Comparison of ENCODE assay signal across 1 cellular context in the genomic region with DNA sequence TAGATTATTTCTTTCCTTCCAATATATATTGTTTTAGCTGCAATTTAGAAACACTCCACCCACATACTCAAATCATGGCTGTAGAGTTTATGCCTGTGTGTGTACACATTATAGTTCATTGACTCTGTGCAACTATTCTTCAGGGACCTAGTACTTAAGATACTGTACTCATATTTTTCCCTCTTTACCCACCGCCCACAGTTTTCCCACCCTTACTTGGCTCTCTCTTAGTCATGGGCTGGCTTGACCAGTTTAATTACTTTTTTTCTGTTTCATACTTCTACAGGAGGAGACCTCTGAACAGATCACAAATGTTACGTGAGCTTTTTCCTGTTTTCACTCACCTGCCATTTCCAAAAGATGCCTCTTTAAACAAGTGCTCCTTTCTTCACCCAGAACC.
TF ChIP-seq lines count a peak whose summit lies in the region.

No MANE protein-coding gene starts in this region.

TF ChIP-seq in WTC11, 78 proteins besides CTCF, POLR2A, EP300 and RAD21 (continued from another document):
- TF ChIP-seq, protein P1, sequence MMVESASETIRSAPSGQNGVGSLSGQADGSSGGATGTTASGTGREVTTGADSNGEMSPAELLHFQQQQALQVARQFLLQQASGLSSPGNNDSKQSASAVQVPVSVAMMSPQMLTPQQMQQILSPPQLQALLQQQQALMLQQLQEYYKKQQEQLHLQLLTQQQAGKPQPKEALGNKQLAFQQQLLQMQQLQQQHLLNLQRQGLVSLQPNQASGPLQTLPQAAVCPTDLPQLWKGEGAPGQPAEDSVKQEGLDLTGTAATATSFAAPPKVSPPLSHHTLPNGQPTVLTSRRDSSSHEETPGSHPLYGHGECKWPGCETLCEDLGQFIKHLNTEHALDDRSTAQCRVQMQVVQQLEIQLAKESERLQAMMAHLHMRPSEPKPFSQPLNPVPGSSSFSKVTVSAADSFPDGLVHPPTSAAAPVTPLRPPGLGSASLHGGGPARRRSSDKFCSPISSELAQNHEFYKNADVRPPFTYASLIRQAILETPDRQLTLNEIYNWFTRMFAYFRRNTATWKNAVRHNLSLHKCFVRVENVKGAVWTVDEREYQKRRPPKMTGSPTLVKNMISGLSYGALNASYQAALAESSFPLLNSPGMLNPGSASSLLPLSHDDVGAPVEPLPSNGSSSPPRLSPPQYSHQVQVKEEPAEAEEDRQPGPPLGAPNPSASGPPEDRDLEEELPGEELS (CRISPR knock-in tag; IDR thresholded peaks at IDR 0.05), result no peak
- no peak for TF ChIP-seq CREM (CRISPR knock-in tag; IDR thresholded peaks at IDR 0.05)
- TF ChIP-seq ZNF512 (CRISPR knock-in tag; IDR thresholded peaks at IDR 0.05; ENCODE audit: borderline replicate concordance), result no peak
- TF ChIP-seq AFF4 (CRISPR knock-in tag; IDR thresholded peaks at IDR 0.05; ENCODE audit: borderline replicate concordance), result no peak
- TF ChIP-seq NR3C1 (CRISPR knock-in tag; conservative IDR thresholded peaks at IDR 0.05; ENCODE audit: low read depth), result no peak
- TF ChIP-seq, protein P2, sequence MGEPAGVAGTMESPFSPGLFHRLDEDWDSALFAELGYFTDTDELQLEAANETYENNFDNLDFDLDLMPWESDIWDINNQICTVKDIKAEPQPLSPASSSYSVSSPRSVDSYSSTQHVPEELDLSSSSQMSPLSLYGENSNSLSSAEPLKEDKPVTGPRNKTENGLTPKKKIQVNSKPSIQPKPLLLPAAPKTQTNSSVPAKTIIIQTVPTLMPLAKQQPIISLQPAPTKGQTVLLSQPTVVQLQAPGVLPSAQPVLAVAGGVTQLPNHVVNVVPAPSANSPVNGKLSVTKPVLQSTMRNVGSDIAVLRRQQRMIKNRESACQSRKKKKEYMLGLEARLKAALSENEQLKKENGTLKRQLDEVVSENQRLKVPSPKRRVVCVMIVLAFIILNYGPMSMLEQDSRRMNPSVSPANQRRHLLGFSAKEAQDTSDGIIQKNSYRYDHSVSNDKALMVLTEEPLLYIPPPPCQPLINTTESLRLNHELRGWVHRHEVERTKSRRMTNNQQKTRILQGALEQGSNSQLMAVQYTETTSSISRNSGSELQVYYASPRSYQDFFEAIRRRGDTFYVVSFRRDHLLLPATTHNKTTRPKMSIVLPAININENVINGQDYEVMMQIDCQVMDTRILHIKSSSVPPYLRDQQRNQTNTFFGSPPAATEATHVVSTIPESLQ (CRISPR knock-in tag; IDR thresholded peaks at IDR 0.05), result no peak
- no peak for TF ChIP-seq RELA (CRISPR knock-in tag; IDR thresholded peaks at IDR 0.05; ENCODE audit: borderline replicate concordance)
TF ChIP-seq in WTC11: peak in this region for 0.
